ENCODE assay signal across 29 cellular contexts in genomic region chr1:152501704-152502103, GRCh38. TPM values are rescaled to one million over a fixed set of nuclear protein-coding genes. Genes with fewer than 3 reads are reported as not detected.
DNase-seq lines count a peak whose midpoint lies in the region; FAIRE-seq and TF ChIP-seq lines count a peak whose summit lies in the region.
"Had no signal": no experiment of that assay in that cellular context is flagged by ENCODE, and none has a peak within 500 bp of the region (broad histone marks: within the 10 kb centered on the region; RNA-seq: fewer than 3 reads in every experiment).

No MANE protein-coding gene starts in this region.

- no peak overlapping the region for H3K23ac ChIP-seq in trophoblast cell (ENCODE audit: low read length)

- H4K8ac ChIP-seq in trophoblast cell (ENCODE audit: low read depth, low read length): no peak overlapping the region

- H3K27me3 ChIP-seq in bronchial epithelial cell (ENCODE audit: control insufficient read depth, insufficient read depth, low read length) (no peaks in the 10 kb centered on the region), trophoblast cell (ENCODE audit: insufficient read depth, low read length) (no peaks in the 10 kb centered on the region), osteoblast (ENCODE audit: insufficient read depth, low read length) (no peaks in the 10 kb centered on the region)
- H3K27me3 ChIP-seq: BLaER1, brain microvascular endothelial cell, neural progenitor cell, SJCRH30, vagina had no signal

- no peak overlapping the region for H3K4ac ChIP-seq in trophoblast cell (ENCODE audit: low read depth, low read length)

- H3K18ac ChIP-seq in trophoblast cell (ENCODE audit: low read length): no peak overlapping the region

- H4K20me1 ChIP-seq in osteoblast (ENCODE audit: insufficient read depth, low read length): no peaks in the 10 kb centered on the region
- H4K20me1 ChIP-seq: BLaER1 had no signal

- no peak overlapping the region for H4K12ac ChIP-seq in trophoblast cell (ENCODE audit: low read depth, low read length)

- no peak overlapping the region for H2AK5ac ChIP-seq in trophoblast cell (ENCODE audit: low read length)

- H3K9ac ChIP-seq in trophoblast cell (ENCODE audit: low read length): no peak overlapping the region
- H3K9ac ChIP-seq: BLaER1, neural progenitor cell had no signal

- H3K36me3 ChIP-seq in bronchial epithelial cell (ENCODE audit: control insufficient read depth, insufficient read depth, low read length): no peaks in the 10 kb centered on the region
- no peaks in the 10 kb centered on the region for H3K36me3 ChIP-seq in trophoblast cell (ENCODE audit: control insufficient read depth in 1 of 2, insufficient read depth in 2 of 2, low read length in 2 of 2)
- H3K36me3 ChIP-seq in osteoblast (ENCODE audit: insufficient read depth, low read length): no peaks in the 10 kb centered on the region
- H3K36me3 ChIP-seq: BLaER1, brain microvascular endothelial cell, left ventricle myocardium inferior, neural progenitor cell, SJCRH30, vagina had no signal

- H3K4me1 ChIP-seq in trophoblast cell (ENCODE audit: control insufficient read depth in 1 of 2, insufficient read depth in 2 of 2, low read length in 2 of 2): no peaks in the 10 kb centered on the region
- no peaks in the 10 kb centered on the region for H3K4me1 ChIP-seq in osteoblast (ENCODE audit: insufficient read depth, low read length)
- H3K4me1 ChIP-seq: BLaER1, left ventricle myocardium inferior, neural progenitor cell, SJCRH30, vagina had no signal

- H4K91ac ChIP-seq in trophoblast cell (ENCODE audit: low read depth, low read length): no peak overlapping the region

- no peak overlapping the region for H2BK12ac ChIP-seq in trophoblast cell (ENCODE audit: low read length)

- H2AFZ ChIP-seq in trophoblast cell (ENCODE audit: insufficient read depth, low read length, poor library complexity) (no peak overlapping the region), osteoblast (ENCODE audit: low read length) (no peak overlapping the region)
- H2AFZ ChIP-seq: neural progenitor cell, PC-9 had no signal

- H3K14ac ChIP-seq in trophoblast cell (ENCODE audit: low read length): no peak overlapping the region

- H3K4me3 ChIP-seq in bronchial epithelial cell (ENCODE audit: low read depth, low read length): no peak overlapping the region
- H3K4me3 ChIP-seq in trophoblast cell (ENCODE audit: low read depth, low read length): no peak overlapping the region
- no peak overlapping the region for H3K4me3 ChIP-seq in osteoblast (ENCODE audit: insufficient read depth, low read length)
- H3K4me3 ChIP-seq: BLaER1, left ventricle myocardium inferior, neural progenitor cell, PC-9, SJCRH30, vagina had no signal

- TF ChIP-seq CTCF in bronchial epithelial cell (IDR thresholded peaks at IDR 0.05; ENCODE audit: insufficient read depth, low read length, severe bottlenecking) (no peak), osteoblast (IDR thresholded peaks at IDR 0.05; ENCODE audit: extremely low read depth, low read depth, low read length) (no peak)

- no peak overlapping the region for H2BK5ac ChIP-seq in trophoblast cell (ENCODE audit: low read depth, low read length, poor library complexity)

- H3K9me3 ChIP-seq in trophoblast cell (ENCODE audit: insufficient read depth, low read depth, low read length) (peaks cover 44% of the 10 kb centered on the region), osteoblast (ENCODE audit: low read depth, low read length) (no peaks in the 10 kb centered on the region)
- H3K9me3 ChIP-seq: BLaER1, left ventricle myocardium inferior, SJCRH30, vagina had no signal

- H3K4me2 ChIP-seq in trophoblast cell (ENCODE audit: low read length) (no peak overlapping the region), osteoblast (ENCODE audit: insufficient read depth, low read length) (no peak overlapping the region)
- H3K4me2 ChIP-seq: BLaER1, neural progenitor cell, PC-9 had no signal

- H3K79me2 ChIP-seq in trophoblast cell (ENCODE audit: control insufficient read depth, insufficient read depth, low read length, poor library complexity): no peaks in the 10 kb centered on the region
- no peaks in the 10 kb centered on the region for H3K79me2 ChIP-seq in osteoblast (ENCODE audit: insufficient read depth, low read length)

- peak; percentile 66 for FAIRE-seq in bronchial epithelial cell (lab: Jason Lieb, UNC)
- FAIRE-seq: endothelial cell of umbilical vein, G401.6 had no signal

- H3K27ac ChIP-seq in trophoblast cell (ENCODE audit: low read depth, low read length): no peak overlapping the region
- no peak overlapping the region for H3K27ac ChIP-seq in osteoblast (ENCODE audit: low read depth, low read length)
- H3K27ac ChIP-seq: BLaER1, brain microvascular endothelial cell, left ventricle myocardium inferior, neural progenitor cell, PC-9, SJCRH30, VCaP had no signal

- WGBS in trophoblast cell (ENCODE audit: extremely low coverage, insufficient coverage, insufficient read length): no CpG with 5 or more reads among the region's 2 CpGs

- peak; percentile 42 for DNase-seq in EL
- DNase-seq in NCI-H226: peak; percentile 71
- peak; percentile 96 for DNase-seq in bronchial epithelial cell (ENCODE audit: low read depth)
- DNase-seq in trophoblast cell: peak; percentile 92 to 94
- DNase-seq in activated effector memory CD4-positive, alpha-beta T cell treated with Interleukin-2 at 50 U/mL for 16 hours: no peak
- DNase-seq in activated naive CD4-positive, alpha-beta T cell treated with Interleukin-2 at 50 U/mL for 16 hours: no peak
- DNase-seq in osteoblast (ENCODE audit: insufficient read length, low spot score, missing footprints): no peak
- DNase-seq: activated CD4-positive, alpha-beta T cell treated with anti-CD3 and anti-CD28 coated beads for 36 hours; activated CD8-positive, alpha-beta T cell treated with anti-CD3 and anti-CD28 coated beads, Interleukin-2, amount 10 ng/mL, durations not matched to agents 7 days and 5 days; activated naive CD4-positive, alpha-beta T cell treated with anti-CD3 and anti-CD28 coated beads, Interleukin-2, amount 50 U/mL, for 16 hours; brain microvascular endothelial cell; left ventricle myocardium inferior; NCI-H1048; NCI-H1694; NCI-H524; PC-9; right cardiac atrium; SJCRH30; stimulated activated naive CD8-positive, alpha-beta T cell treated with anti-CD3 and anti-CD28 coated beads, Interleukin-15, amount 100 ng/mL, for 72 hours; SW 1271 had no signal

- H3K79me1 ChIP-seq in trophoblast cell (ENCODE audit: low read length): no peaks in the 10 kb centered on the region

- H2BK120ac ChIP-seq in trophoblast cell (ENCODE audit: insufficient read depth, low read length, poor library complexity): no peak overlapping the region

RNA-seq across cellular contexts. Expression of gene LCE5A, which starts 8.9 kb away (rescaled TPM):
- total RNA-seq in bronchial epithelial cell (not detected in 2 replicates), osteoblast (not detected in 2 replicates)
- not detected in 2 replicates for polyA plus RNA-seq in trophoblast cell (2013)
- total RNA-seq: activated CD4-positive, alpha-beta T cell treated with anti-CD3 and anti-CD28 coated beads for 36 hours; activated CD8-positive, alpha-beta T cell treated with anti-CD3 and anti-CD28 coated beads, Interleukin-2, amount 10 ng/mL, durations not matched to agents 7 days and 5 days; endothelial cell of umbilical vein; left ventricle myocardium inferior; mesenteric fat pad; PC-9; right cardiac atrium; SJCRH30; vagina had no signal
- polyA plus RNA-seq: AG04450, endothelial cell of umbilical vein, IgD-negative memory B cell, right cardiac atrium had no signal

RNA-seq across cellular contexts. Expression of gene CRCT1, which starts 12.6 kb away (rescaled TPM):
- total RNA-seq in bronchial epithelial cell (4.7 and 7.6 TPM in 2 replicates), osteoblast (not detected in 2 replicates)
- polyA plus RNA-seq in trophoblast cell (2013): not detected in 2 replicates
- total RNA-seq: activated CD4-positive, alpha-beta T cell treated with anti-CD3 and anti-CD28 coated beads for 36 hours; activated CD8-positive, alpha-beta T cell treated with anti-CD3 and anti-CD28 coated beads, Interleukin-2, amount 10 ng/mL, durations not matched to agents 7 days and 5 days; endothelial cell of umbilical vein; left ventricle myocardium inferior; mesenteric fat pad; PC-9; right cardiac atrium; SJCRH30 had no signal
- polyA plus RNA-seq: AG04450, endothelial cell of umbilical vein, IgD-negative memory B cell, right cardiac atrium had no signal

Comparison
In these comparisons a context has a peak if more than half of its experiments do, and no peak if none do; other contexts are left out.
1. DNase-seq: peak in EL (single experiment), NCI-H226 (single experiment), bronchial epithelial cell (single experiment) and trophoblast cell (2 of 2); none in activated effector memory CD4-positive, alpha-beta T cell treated with Interleukin-2 at 50 U/mL for 16 hours (single experiment), activated naive CD4-positive, alpha-beta T cell treated with Interleukin-2 at 50 U/mL for 16 hours (single experiment) and osteoblast (single experiment).